ENCODE assay signal across 1 cellular context in genomic region chr3:9915252-9916141, GRCh38.
TF ChIP-seq lines count a peak whose summit lies in the region.

No MANE protein-coding gene starts in this region.

TF ChIP-seq in HepG2, 621 proteins besides CTCF, POLR2A, EP300 and RAD21 (continued from another document):
- TF ChIP-seq IKZF5 (CRISPR knock-in tag; IDR thresholded peaks at IDR 0.05) (0 out of 2 replicates have a peak, but pooled peaks have one; percentile 37), ASH2L (IDR thresholded peaks at IDR 0.05; ENCODE audit: insufficient read length, low read depth, low read length) (peak; percentile 70), ZFYVE20 (CRISPR knock-in tag; IDR thresholded peaks at IDR 0.05; ENCODE audit: borderline replicate concordance, low read depth) (peak; percentile 55; the same call in 1 of the 2 replicates), RNF219 (CRISPR knock-in tag; IDR thresholded peaks at IDR 0.05) (no peak; the same call in 1 of the 2 replicates), MXD3 (CRISPR knock-in tag; IDR thresholded peaks at IDR 0.05) (peak; percentile 89), ZSCAN20 (CRISPR knock-in tag; IDR thresholded peaks at IDR 0.05; ENCODE audit: borderline replicate concordance) (peak; percentile 64)
